ENCODE assay signal across 28 cellular contexts in genomic region chr16:48184681-48185080, GRCh38. TPM values are rescaled to one million over a fixed set of nuclear protein-coding genes. Genes with fewer than 3 reads are reported as not detected.
"Had no signal": no experiment of that assay in that cellular context is flagged by ENCODE, and none has a peak within 500 bp of the region (broad histone marks: within the 10 kb centered on the region; RNA-seq: fewer than 3 reads in every experiment).

No MANE protein-coding gene starts in this region.

- H3K27ac ChIP-seq: colonic mucosa, dorsolateral prefrontal cortex, esophagus squamous epithelium, heart right ventricle, neutrophil, ovary, psoas muscle, right atrium auricular region, skin epidermis, thoracic aorta, vagina, WERI-Rb-1 had no signal

- ATAC-seq: activated CD8-positive, alpha-beta memory T cell treated with anti-CD3 and anti-CD28 coated beads, Interleukin-2, amount 10 ng/mL, durations not matched to agents 7 days and 5 days; activated CD8-positive, alpha-beta T cell treated with anti-CD3 and anti-CD28 coated beads for 36 hours; activated naive CD4-positive, alpha-beta T cell treated with anti-CD3 and anti-CD28 coated beads, Interleukin-2, amount 50 U/mL, for 72 hours; effector memory CD8-positive, alpha-beta T cell; heart right ventricle; left cardiac atrium; psoas muscle had no signal

- DNase-seq: activated CD4-positive, alpha-beta T cell treated with anti-CD3 and anti-CD28 coated beads, Interleukin-2, amount 10 ng/mL, durations not matched to agents 7 days and 5 days; activated CD4-positive, CD25-positive, alpha-beta regulatory T cell treated with anti-CD3 and anti-CD28 coated beads, Interleukin-2, amount 50 U/mL, for 72 hours; activated CD8-positive, alpha-beta memory T cell treated with anti-CD3 and anti-CD28 coated beads, Interleukin-2, amount 10 ng/mL, durations not matched to agents 7 days and 5 days; activated CD8-positive, alpha-beta T cell treated with anti-CD3 and anti-CD28 coated beads for 36 hours; activated T-cell treated with anti-CD3 and anti-CD28 coated beads for 4 hours; colonic mucosa; dorsolateral prefrontal cortex; effector memory CD8-positive, alpha-beta T cell; esophagus squamous epithelium; heart right ventricle; islet precursor cell; left cardiac atrium; mesenchymal stem cell; ovary; psoas muscle; stimulated activated CD4-positive, alpha-beta T cell treated with anti-CD3 and anti-CD28 coated beads, Interleukin-1b, Interleukin-23, amount 100 ng/mL, for 48 hours; WERI-Rb-1 had no signal

- H3K36me3 ChIP-seq: colonic mucosa, esophagus squamous epithelium, heart right ventricle, neutrophil, ovary, right atrium auricular region, thoracic aorta, vagina, WERI-Rb-1 had no signal

- H3K4me3 ChIP-seq: colonic mucosa, dorsolateral prefrontal cortex, esophagus squamous epithelium, heart right ventricle, ovary, psoas muscle, right atrium auricular region, skin epidermis, thoracic aorta, vagina had no signal

- H3K27me3 ChIP-seq: colonic mucosa, dorsolateral prefrontal cortex, heart right ventricle, neutrophil, ovary, right atrium auricular region, vagina had no signal

- FAIRE-seq: astrocyte, endothelial cell of umbilical vein had no signal

- H3K4me1 ChIP-seq: colonic mucosa, esophagus squamous epithelium, psoas muscle, right atrium auricular region, vagina had no signal

- H3K9me3 ChIP-seq: colonic mucosa, esophagus squamous epithelium, heart right ventricle, neutrophil, ovary, psoas muscle, right atrium auricular region, thoracic aorta, vagina had no signal

RNA-seq across cellular contexts. Expression of gene ABCC12, which starts 28.9 kb away (rescaled TPM):
- total RNA-seq: activated CD4-positive, alpha-beta T cell treated with anti-CD3 and anti-CD28 coated beads, Interleukin-2, amount 10 ng/mL, durations not matched to agents 7 days and 5 days; activated CD8-positive, alpha-beta memory T cell treated with anti-CD3 and anti-CD28 coated beads, Interleukin-2, amount 10 ng/mL, durations not matched to agents 7 days and 5 days; activated CD8-positive, alpha-beta T cell treated with anti-CD3 and anti-CD28 coated beads for 36 hours; activated naive CD4-positive, alpha-beta T cell treated with anti-CD3 and anti-CD28 coated beads, Interleukin-2, amount 50 U/mL, for 72 hours; astrocyte; colonic mucosa; endothelial cell of umbilical vein; esophagus squamous epithelium; fibroblast of villous mesenchyme; left cardiac atrium; mononuclear cell; myocyte; right atrium auricular region; thoracic aorta; vagina had no signal
- polyA plus RNA-seq: endothelial cell of umbilical vein had no signal
